In genomic region chr4:74205559-74205958, GRCh38 we compare ENCODE assay signal across 25 cellular contexts. TPM values are rescaled to one million over a fixed set of nuclear protein-coding genes. Genes with fewer than 3 reads are reported as not detected.
DNase-seq lines count a peak whose midpoint lies in the region; ATAC-seq and TF ChIP-seq lines count a peak whose summit lies in the region.
"Had no signal": no experiment of that assay in that cellular context is flagged by ENCODE, and none has a peak within 500 bp of the region (broad histone marks: within the 10 kb centered on the region; RNA-seq: fewer than 3 reads in every experiment).

No MANE protein-coding gene starts in this region.

- CTCF ChIA-PET in OCI-LY7 (lab: Charles Lee; ENCODE audit: unreplicated experiment) = interaction anchor here (0.6 kb wide), 1 partner anchor 23 kb away, joined by 3 read pairs; no protein-coding TSS in a partner anchor

- TF ChIP-seq CTCF in OCI-LY7 (conservative IDR thresholded peaks at IDR 0.05; ENCODE audit: low read length) = no peak

- peaks cover 14% of the 10 kb centered on the region for H3K4me1 ChIP-seq in OCI-LY7 (ENCODE audit: insufficient read depth, low read length, poor library complexity, severe bottlenecking)
- H3K4me1 ChIP-seq in neuronal stem cell (ENCODE audit: control insufficient read depth in 2 of 2, insufficient read depth in 1 of 2, low read depth in 1 of 2, low read length in 2 of 2) = no peaks in the 10 kb centered on the region
- H3K4me1 ChIP-seq: BE2C had no signal

- peak overlapping the region; percentile 57; the same call in 1 of the 2 replicates for H2AFZ ChIP-seq in OCI-LY7 (ENCODE audit: low read length)
- no peak overlapping the region for H2AFZ ChIP-seq in neuronal stem cell (ENCODE audit: low read length)

- H3K4me2 ChIP-seq in OCI-LY7 (ENCODE audit: low read length) = no peak overlapping the region
- H3K4me2 ChIP-seq in neuronal stem cell (ENCODE audit: insufficient read depth, low read length, poor library complexity, severe bottlenecking) = no peak overlapping the region

- DNase-seq in activated T-cell treated with anti-CD3 and anti-CD28 coated beads, Interleukin-2, amount 50 U/mL, for 72 hours = no peak
- no peak for DNase-seq in activated T-cell treated with anti-CD3 and anti-CD28 coated beads, Interleukin-2, amount 50 U/mL, for 1 hour
- DNase-seq in OCI-LY7 (ENCODE audit: low spot score) (no peak), immature natural killer cell (no peak), GM19240 (ENCODE audit: insufficient read length, low spot score) (no peak), neuronal stem cell (ENCODE audit: low spot score) (no peak)
- no peak for DNase-seq in stimulated activated naive B cell treated with anti-CD40 and anti-IgM and Interleukin-4, amounts not matched to agents 10 μg/mL and 1 μg/mL and 100 μg/mL, for 72 hours
- DNase-seq: 8988T; activated CD4-positive, alpha-beta T cell treated with anti-CD3 and anti-CD28 coated beads for 4 hours; activated gamma-delta T cell treated with Interleukin-2 at 50 U/mL for 16 hours; amygdala; BE2C; central memory CD4-positive, alpha-beta T cell; effector memory CD8-positive, alpha-beta T cell; GDM1; glutamatergic neuron; NCI-H2081; NCI-H446 treated with DMSO at 0.1 percent for 48 hours; right lobe of liver; RPMI8226; stimulated activated CD4-positive, alpha-beta T cell treated with anti-CD3 and anti-CD28 coated beads, Interleukin-1b, Interleukin-23, amount 100 ng/mL, for 48 hours; stimulated activated naive CD8-positive, alpha-beta T cell treated with anti-CD3 and anti-CD28 coated beads, Interleukin-15, amount 100 ng/mL, for 72 hours had no signal

- no TSS peak for BruUV-seq in OCI-LY7 (replicated peaks; lab: Mats Ljungman, UMichigan)

- H3K27me3 Mint-ChIP-seq in activated T-cell treated with anti-CD3 and anti-CD28 coated beads, Interleukin-2, amount 50 U/mL, for 72 hours (ENCODE audit: low read depth) = no peaks in the 10 kb centered on the region
- no peaks in the 10 kb centered on the region for H3K27me3 Mint-ChIP-seq in immature natural killer cell (ENCODE audit: low read depth in 3 of 3)
- no peaks in the 10 kb centered on the region for H3K27me3 Mint-ChIP-seq in stimulated activated naive B cell treated with anti-CD40 and anti-IgM and Interleukin-4, amounts not matched to agents 10 μg/mL and 1 μg/mL and 100 μg/mL, for 72 hours
- H3K27me3 Mint-ChIP-seq: effector memory CD8-positive, alpha-beta T cell; stimulated activated naive CD8-positive, alpha-beta T cell treated with anti-CD3 and anti-CD28 coated beads, Interleukin-15, amount 100 ng/mL, for 72 hours had no signal

- H3K79me1 ChIP-seq in neuronal stem cell (ENCODE audit: low read depth, low read length) = no peaks in the 10 kb centered on the region

- peak overlapping the region; percentile 25 for H3K27ac Mint-ChIP-seq in activated T-cell treated with anti-CD3 and anti-CD28 coated beads, Interleukin-2, amount 50 U/mL, for 72 hours
- H3K27ac Mint-ChIP-seq in immature natural killer cell = peak overlapping the region in 5 of 6 donors; percentile 41 to 82 (median 74)
- peak overlapping the region; percentile 98 for H3K27ac Mint-ChIP-seq in stimulated activated naive B cell treated with anti-CD40 and anti-IgM and Interleukin-4, amounts not matched to agents 10 μg/mL and 1 μg/mL and 100 μg/mL, for 72 hours

- no peak overlapping the region for H2AK5ac ChIP-seq in neuronal stem cell (ENCODE audit: low read depth, low read length)

- H3K36me3 Mint-ChIP-seq in activated T-cell treated with anti-CD3 and anti-CD28 coated beads, Interleukin-2, amount 50 U/mL, for 72 hours (ENCODE audit: insufficient read depth in 2 of 2) = no peaks in the 10 kb centered on the region
- H3K36me3 Mint-ChIP-seq in immature natural killer cell = peaks cover 0 to 24% (median 19%) of the 10 kb centered on the region in 3 donors
- H3K36me3 Mint-ChIP-seq in stimulated activated naive B cell treated with anti-CD40 and anti-IgM and Interleukin-4, amounts not matched to agents 10 μg/mL and 1 μg/mL and 100 μg/mL, for 72 hours = peaks cover 4 to 18% of the 10 kb centered on the region in 2 donors

- no peak overlapping the region for H4K91ac ChIP-seq in neuronal stem cell (ENCODE audit: low read depth, low read length, poor library complexity)

- no peak overlapping the region for H3K9ac ChIP-seq in neuronal stem cell (ENCODE audit: low read depth, low read length, poor library complexity)

- H2BK5ac ChIP-seq in neuronal stem cell (ENCODE audit: low read length) = no peak overlapping the region

- H3K4me1 Mint-ChIP-seq in activated T-cell treated with anti-CD3 and anti-CD28 coated beads, Interleukin-2, amount 50 U/mL, for 72 hours (ENCODE audit: low read depth) = peaks cover 10% of the 10 kb centered on the region
- peaks cover 18 to 23% of the 10 kb centered on the region in 2 donors for H3K4me1 Mint-ChIP-seq in immature natural killer cell
- H3K4me1 Mint-ChIP-seq in stimulated activated naive B cell treated with anti-CD40 and anti-IgM and Interleukin-4, amounts not matched to agents 10 μg/mL and 1 μg/mL and 100 μg/mL, for 72 hours = peaks cover 8 to 30% of the 10 kb centered on the region in 2 donors

- H3K9me3 Mint-ChIP-seq in activated T-cell treated with anti-CD3 and anti-CD28 coated beads, Interleukin-2, amount 50 U/mL, for 72 hours = no peaks in the 10 kb centered on the region
- no peaks in the 10 kb centered on the region for H3K9me3 Mint-ChIP-seq in immature natural killer cell
- peaks cover 0 to 2% of the 10 kb centered on the region in 2 donors for H3K9me3 Mint-ChIP-seq in stimulated activated naive B cell treated with anti-CD40 and anti-IgM and Interleukin-4, amounts not matched to agents 10 μg/mL and 1 μg/mL and 100 μg/mL, for 72 hours
- H3K9me3 Mint-ChIP-seq: effector memory CD8-positive, alpha-beta T cell; stimulated activated naive CD8-positive, alpha-beta T cell treated with anti-CD3 and anti-CD28 coated beads, Interleukin-15, amount 100 ng/mL, for 72 hours had no signal

- no peak overlapping the region for H2BK12ac ChIP-seq in neuronal stem cell (ENCODE audit: low read length)

- no peak overlapping the region for H3K23ac ChIP-seq in neuronal stem cell (ENCODE audit: low read depth, low read length, poor library complexity)

- H3K27me3 ChIP-seq in neuronal stem cell (ENCODE audit: control insufficient read depth in 3 of 3, insufficient read depth in 3 of 3, low read depth in 1 of 3, low read length in 3 of 3) = no peaks in the 10 kb centered on the region
- H3K27me3 ChIP-seq: BE2C, pancreas, right lobe of liver had no signal

- intact Hi-C loops in OCI-LY7 (cut with micrococcal nuclease; ENCODE audit: unreplicated experiment) = no loop called here

- H3K4ac ChIP-seq in neuronal stem cell (ENCODE audit: low read length) = no peak overlapping the region

- POLR2A ChIA-PET in OCI-LY7 (lab: Charles Lee) = interaction anchor here (0.7 to 1.4 kb wide), 5 partner anchors 9 to 442 kb away, joined by 3 to 5 read pairs (median 4); no protein-coding TSS in a partner anchor

- H2BK15ac ChIP-seq in neuronal stem cell (ENCODE audit: low read length) = no peak overlapping the region

- no peak for ATAC-seq in activated T-cell treated with anti-CD3 and anti-CD28 coated beads, Interleukin-2, amount 50 U/mL, for 72 hours (replicated peaks in 1 of 2)
- ATAC-seq in stimulated activated naive B cell treated with anti-CD40 and anti-IgM and Interleukin-4, amounts not matched to agents 10 μg/mL and 1 μg/mL and 100 μg/mL, for 72 hours (replicated peaks) = no peak
- no peak for ATAC-seq in HG03378 (IDR thresholded peaks at IDR 0.05; ENCODE audit: unreplicated experiment)
- ATAC-seq: effector memory CD8-positive, alpha-beta T cell; HCT116; stimulated activated naive CD8-positive, alpha-beta T cell treated with anti-CD3 and anti-CD28 coated beads, Interleukin-15, amount 100 ng/mL, for 72 hours had no signal

- no peak overlapping the region for H3K4me3 ChIP-seq in OCI-LY7 (ENCODE audit: low read depth, low read length, poor library complexity, severe bottlenecking)
- no peak overlapping the region for H3K4me3 ChIP-seq in neuronal stem cell (ENCODE audit: low read length in 2 of 2)
- H3K4me3 ChIP-seq: pancreas, right lobe of liver had no signal

- no peak overlapping the region for H3K18ac ChIP-seq in neuronal stem cell (ENCODE audit: low read length)

- no peak overlapping the region for H3K14ac ChIP-seq in neuronal stem cell (ENCODE audit: low read length)

- no peaks in the 10 kb centered on the region for H3K79me2 ChIP-seq in OCI-LY7 (ENCODE audit: insufficient read depth, low read depth, low read length)

- no peak overlapping the region for H3K4me3 Mint-ChIP-seq in activated T-cell treated with anti-CD3 and anti-CD28 coated beads, Interleukin-2, amount 50 U/mL, for 72 hours
- peak overlapping the region in 4 of 5 donors; percentile 18 to 75 (median 55) for H3K4me3 Mint-ChIP-seq in immature natural killer cell
- H3K4me3 Mint-ChIP-seq in stimulated activated naive B cell treated with anti-CD40 and anti-IgM and Interleukin-4, amounts not matched to agents 10 μg/mL and 1 μg/mL and 100 μg/mL, for 72 hours = peak overlapping the region; percentile 81 to 87
- H3K4me3 Mint-ChIP-seq: effector memory CD8-positive, alpha-beta T cell; stimulated activated naive CD8-positive, alpha-beta T cell treated with anti-CD3 and anti-CD28 coated beads, Interleukin-15, amount 100 ng/mL, for 72 hours had no signal

- H4K8ac ChIP-seq in neuronal stem cell (ENCODE audit: low read depth, low read length) = no peak overlapping the region

- 0 out of 2 replicates have a peak, but pooled peaks cover 3% of the 10 kb centered on the region for H3K9me2 ChIP-seq in OCI-LY7 (ENCODE audit: insufficient read depth, low read length)

- H4K20me1 ChIP-seq in OCI-LY7 (ENCODE audit: insufficient read depth, low read length) = no peaks in the 10 kb centered on the region

- no peaks in the 10 kb centered on the region for H3K9me3 ChIP-seq in OCI-LY7 (ENCODE audit: low read length)
- H3K9me3 ChIP-seq in neuronal stem cell (replicated peaks in 1 of 2; ENCODE audit: control insufficient read depth in 2 of 2, insufficient read depth in 1 of 2, low read depth in 1 of 2, low read length in 2 of 2) = no peaks in the 10 kb centered on the region
- H3K9me3 ChIP-seq: BE2C, pancreas, right lobe of liver had no signal

- H3K27ac ChIP-seq in OCI-LY7 (ENCODE audit: low read depth, low read length, poor library complexity, severe bottlenecking) (no peak overlapping the region), neuronal stem cell (replicated peaks; ENCODE audit: low read length) (no peak overlapping the region)
- H3K27ac ChIP-seq: right lobe of liver had no signal

- H2BK120ac ChIP-seq in neuronal stem cell (ENCODE audit: low read depth, low read length) = no peak overlapping the region

- no peaks in the 10 kb centered on the region for H3K36me3 ChIP-seq in OCI-LY7 (ENCODE audit: insufficient read depth, low read length)
- peaks cover 0 to 54% of the 10 kb centered on the region in 2 donors for H3K36me3 ChIP-seq in neuronal stem cell (replicated peaks in 1 of 2; ENCODE audit: control insufficient read depth in 2 of 2, insufficient read depth in 2 of 2, low read length in 2 of 2)
- H3K36me3 ChIP-seq: BE2C, pancreas had no signal

RNA-seq across cellular contexts. Expression of gene MTHFD2L, which starts 47.6 kb away (rescaled TPM):
- total RNA-seq in activated T-cell treated with anti-CD3 and anti-CD28 coated beads, Interleukin-2, amount 50 U/mL, for 72 hours = 1 to 10 TPM; 7.6 to 9.7 TPM
- 18.5 and 18.9 TPM in 2 replicates for total RNA-seq in OCI-LY7 (2014; rRNA removed; shearing (Covaris generic))
- 18.7 and 18.8 TPM in 2 replicates for total RNA-seq in OCI-LY7 (2022)
- polyA plus RNA-seq in immature natural killer cell = 1 to 10 TPM; 4.5 to 5.7 (median 4.6) TPM
- 8.4 TPM for polyA plus RNA-seq in neuronal stem cell (2013, experiment 1 of 2)
- 8.6 TPM for polyA plus RNA-seq in neuronal stem cell (2013, experiment 2 of 2)

Comparison
In these comparisons a context has a peak if more than half of its experiments do, and no peak if none do; other contexts are left out.
1. H3K27ac Mint-ChIP-seq: peak in every context shown above with its lines; median percentile 98 in stimulated activated naive B cell treated with anti-CD40 and anti-IgM and Interleukin-4, amounts not matched to agents 10 μg/mL and 1 μg/mL and 100 μg/mL, for 72 hours; 74 in immature natural killer cell; 25 in activated T-cell treated with anti-CD3 and anti-CD28 coated beads, Interleukin-2, amount 50 U/mL, for 72 hours.
2. H3K4me3 Mint-ChIP-seq: peak in immature natural killer cell (4 of 5) and stimulated activated naive B cell treated with anti-CD40 and anti-IgM and Interleukin-4, amounts not matched to agents 10 μg/mL and 1 μg/mL and 100 μg/mL, for 72 hours (2 of 2); none in activated T-cell treated with anti-CD3 and anti-CD28 coated beads, Interleukin-2, amount 50 U/mL, for 72 hours (0 of 2).